ENCODE assay signal across 13 cellular contexts in genomic region chr3:87229113-87229512, GRCh38. TPM values are rescaled to one million over a fixed set of nuclear protein-coding genes. Genes with fewer than 3 reads are reported as not detected.
DNase-seq lines count a peak whose midpoint lies in the region; ATAC-seq and TF ChIP-seq lines count a peak whose summit lies in the region.
"Had no signal": no experiment of that assay in that cellular context is flagged by ENCODE, and none has a peak within 500 bp of the region (broad histone marks: within the 10 kb centered on the region; RNA-seq: fewer than 3 reads in every experiment).

No MANE protein-coding gene starts in this region.

- H3K9ac ChIP-seq in BLaER1 treated with 17β-estradiol and CSF1 and Interleukin-3, amounts not matched to agents 10 nM and 100 nM = peak overlapping the region in 1 of 11 experiments; percentile 96; a peak in 1 of 22 replicates
- no peak overlapping the region for H3K9ac ChIP-seq in adipocyte (ENCODE audit: low read length)

- H4K20me1 ChIP-seq in BLaER1 treated with 17β-estradiol and CSF1 and Interleukin-3, amounts not matched to agents 10 nM and 100 nM = peaks cover 0 to 62% (median 34%) of the 10 kb centered on the region in 11 experiments; a peak in 15 of 22 replicates

- H3K4me1 Mint-ChIP-seq in HFFc6 (ENCODE audit: low read depth) (peaks cover 53% of the 10 kb centered on the region), naive B cell (peaks cover 37 to 62% (median 56%) of the 10 kb centered on the region in 3 donors)

- CTCF ChIA-PET in HEK293T (lab: Yijun Ruan, JAX) = no interaction called here

- H3K27ac Mint-ChIP-seq in HFFc6 (no peak overlapping the region), naive B cell (peak overlapping the region in 5 of 6 donors; percentile 22 to 100 (median 52))

- H3K9me3 Mint-ChIP-seq in HFFc6 (no peaks in the 10 kb centered on the region), naive B cell (no peaks in the 10 kb centered on the region)

- H3K4me3 Mint-ChIP-seq in HFFc6 (peak overlapping the region; percentile 92), naive B cell (peak overlapping the region in 7 of 8 donors; percentile 17 to 100 (median 99))

- TF ChIP-seq CTCF in HFFc6 (IDR thresholded peaks at IDR 0.05) = no peak
- TF ChIP-seq CTCF in heart right ventricle (IDR thresholded peaks at IDR 0.05) = no peak

- 86 to 92% methylated on average over 1 of the region's 1 CpG for WGBS in heart right ventricle, 2 donors

- peaks cover 0 to 22% (median 0%) of the 10 kb centered on the region in 11 experiments; a peak in 3 of 22 replicates for H3K36me3 ChIP-seq in BLaER1 treated with 17β-estradiol and CSF1 and Interleukin-3, amounts not matched to agents 10 nM and 100 nM
- H3K36me3 ChIP-seq in adipocyte (ENCODE audit: control insufficient read depth, insufficient read depth, low read length, severe bottlenecking) (no peaks in the 10 kb centered on the region), heart right ventricle (no peaks in the 10 kb centered on the region)

- H3K27me3 ChIP-seq in BLaER1 treated with 17β-estradiol and CSF1 and Interleukin-3, amounts not matched to agents 10 nM and 100 nM = no peaks in the 10 kb centered on the region
- no peaks in the 10 kb centered on the region for H3K27me3 ChIP-seq in adipocyte (replicated peaks; ENCODE audit: control insufficient read depth, insufficient read depth, low read length)
- no peaks in the 10 kb centered on the region for H3K27me3 ChIP-seq in heart right ventricle

- H3K27ac ChIP-seq in BLaER1 treated with 17β-estradiol and CSF1 and Interleukin-3, amounts not matched to agents 10 nM and 100 nM = no peak overlapping the region
- H3K27ac ChIP-seq in heart right ventricle = no peak overlapping the region

- DNase-seq in HFFc6 (no peak), adipocyte (ENCODE audit: low read depth) (no peak), naive B cell (no peak), HEK293T (ENCODE audit: extremely low spot score) (no peak), NCI-H2107 treated with DMSO at 0.1 percent for 48 hours (lab: John Stamatoyannopoulos, UW; ENCODE audit: unreplicated experiment) (no peak), heart right ventricle (no peak)
- DNase-seq: midbrain, NCI-H1092 treated with DMSO at 0.1 percent for 48 hours, NCI-H345, right cardiac atrium had no signal

- H3K9me3 ChIP-seq in BLaER1 treated with 17β-estradiol and CSF1 and Interleukin-3, amounts not matched to agents 10 nM and 100 nM (replicated peaks in 1 of 11) = no peaks in the 10 kb centered on the region
- H3K9me3 ChIP-seq in adipocyte (ENCODE audit: control insufficient read depth, low read length) (no peaks in the 10 kb centered on the region), heart right ventricle (no peaks in the 10 kb centered on the region)

- H3K27me3 Mint-ChIP-seq in HFFc6 (ENCODE audit: insufficient read depth) (peaks cover 4% of the 10 kb centered on the region; the same call in 1 of the 2 replicates), naive B cell (peaks cover 0 to 8% (median 5%) of the 10 kb centered on the region in 3 donors)

- POLR2A ChIA-PET in HEK293T (lab: Yijun Ruan, JAX) = no interaction called here

- no peak for ATAC-seq in naive B cell (ENCODE audit: low read depth in 2 of 2)
- no peak for ATAC-seq in heart right ventricle
- ATAC-seq in GM21529 (IDR thresholded peaks at IDR 0.05; ENCODE audit: unreplicated experiment) = no peak
- ATAC-seq: right cardiac atrium had no signal

- H3K4me2 ChIP-seq in BLaER1 treated with 17β-estradiol and CSF1 and Interleukin-3, amounts not matched to agents 10 nM and 100 nM = peak overlapping the region; percentile 78 to 96 (median 88); a peak in 17 of 22 replicates

- H3K4me3 ChIP-seq in BLaER1 treated with 17β-estradiol and CSF1 and Interleukin-3, amounts not matched to agents 10 nM and 100 nM = peak overlapping the region in 3 of 10 experiments; percentile 12 to 93 (median 89); a peak in 3 of 20 replicates
- H3K4me3 ChIP-seq in adipocyte (ENCODE audit: low read length) (peak overlapping the region; percentile 99), heart right ventricle (peak overlapping the region in 2 of 10 donors; percentile 94 to 99)

- intact Hi-C loops in heart right ventricle (cut with DNase I) = no loop called here

- H3K36me3 Mint-ChIP-seq in HFFc6 (ENCODE audit: low read depth) (peaks cover 13% of the 10 kb centered on the region), naive B cell (peaks cover 0 to 15% of the 10 kb centered on the region in 2 donors)

- peaks cover 7 to 28% (median 21%) of the 10 kb centered on the region in 10 experiments for H3K4me1 ChIP-seq in BLaER1 treated with 17β-estradiol and CSF1 and Interleukin-3, amounts not matched to agents 10 nM and 100 nM
- H3K4me1 ChIP-seq in adipocyte (ENCODE audit: control insufficient read depth, insufficient read depth, low read length) (peaks cover 34% of the 10 kb centered on the region), heart right ventricle (peaks cover 0 to 52% (median 28%) of the 10 kb centered on the region in 9 donors)

TF ChIP-seq in HEK293T, 16 proteins besides CTCF, POLR2A, EP300 and RAD21:
- TF ChIP-seq CTBP1 (IDR thresholded peaks at IDR 0.05; ENCODE audit: borderline replicate concordance) (no peak), PKNOX1 (IDR thresholded peaks at IDR 0.05) (no peak), FOXK2 (IDR thresholded peaks at IDR 0.05) (no peak), FOXM1 (IDR thresholded peaks at IDR 0.05; ENCODE audit: borderline replicate concordance) (no peak), TARDBP (IDR thresholded peaks at IDR 0.05) (no peak), ELF4 (IDR thresholded peaks at IDR 0.05) (no peak), FOXA1 (IDR thresholded peaks at IDR 0.05) (no peak), BHLHE40 (IDR thresholded peaks at IDR 0.05; ENCODE audit: borderline replicate concordance) (no peak), LEF1 (IDR thresholded peaks at IDR 0.05; ENCODE audit: borderline replicate concordance) (no peak), L3MBTL2 (conservative IDR thresholded peaks at IDR 0.05) (no peak), HDGF (IDR thresholded peaks at IDR 0.05; ENCODE audit: borderline replicate concordance) (no peak), NFRKB (IDR thresholded peaks at IDR 0.05) (no peak), ZNF384 (IDR thresholded peaks at IDR 0.05) (no peak), SP1 (IDR thresholded peaks at IDR 0.05) (no peak), SUZ12 (IDR thresholded peaks at IDR 0.05) (no peak), ARNT (IDR thresholded peaks at IDR 0.05) (no peak)

RNA-seq across cellular contexts. Expression of gene CHMP2B, which starts 2.0 kb away (rescaled TPM):
- 10 to 100 TPM; 34.9 to 46.4 (median 38.4) TPM for total RNA-seq in HFFc6 (2021; fragmentation: NEBNext Ultra II Directional; extraction: Animal tissue kit (Norgen Biotek cat#: 25700))
- polyA plus RNA-seq in naive B cell (ENCODE audit: low read depth in 6 of 6) (10 to 100 TPM; 50.3 to 87.0 (median 69.8) TPM), heart right ventricle (10 to 100 TPM; 10.8 to 18.0 TPM)
- 10 to 100 TPM; 32.1 to 43.7 (median 36.0) TPM for total RNA-seq in heart right ventricle

RNA-seq across cellular contexts. Expression of gene POU1F1, which starts 47.3 kb away (rescaled TPM):
- not detected for total RNA-seq in HFFc6 (2021; fragmentation: NEBNext Ultra II Directional; extraction: Animal tissue kit (Norgen Biotek cat#: 25700))
- not detected for polyA plus RNA-seq in naive B cell (ENCODE audit: low read depth in 6 of 6)
- not detected for total RNA-seq in heart right ventricle
- polyA plus RNA-seq in heart right ventricle = not detected
- total RNA-seq: right cardiac atrium, RPMI7951 had no signal
- polyA plus RNA-seq: right cardiac atrium had no signal
